Comparison of ENCODE assay signal across 8 cellular contexts in the genomic region with DNA sequence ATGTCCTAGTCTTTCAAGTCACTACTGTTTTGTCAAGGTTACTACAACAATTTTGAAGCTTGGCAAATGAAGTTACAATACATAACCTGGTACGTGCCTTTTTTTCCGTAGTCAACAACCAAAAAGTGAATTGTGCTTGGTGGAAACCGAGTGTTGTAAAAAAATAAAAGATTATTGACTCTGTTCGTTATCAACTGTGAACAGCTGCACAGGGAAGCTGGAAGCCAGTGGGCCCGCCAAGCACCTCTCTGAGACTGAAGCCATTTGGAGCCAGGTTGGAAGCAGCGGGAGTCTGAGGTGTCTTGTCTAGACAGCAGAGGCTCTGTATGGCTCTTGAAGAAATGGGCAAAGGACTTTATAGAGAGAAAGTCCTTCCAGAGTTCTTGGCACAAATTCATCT.
"Had no signal": no experiment of that assay in that cellular context is flagged by ENCODE, and none has a peak within 500 bp of the region (broad histone marks: within the 10 kb centered on the region; RNA-seq: fewer than 3 reads in every experiment).

No MANE protein-coding gene starts in this region.

- H3K4me3 ChIP-seq: GM23248 had no signal

- H3K4me2 ChIP-seq: KMS-11 had no signal

- H3K9ac ChIP-seq: GM23248, KMS-11 had no signal

- DNase-seq: GM23248, GOT3, HCEC 1CT, IMR-90, KBM-7 had no signal

- H2AFZ ChIP-seq: GM23248 had no signal

- FAIRE-seq: H54, HTR-8/SVneo had no signal

- H3K27ac ChIP-seq: GM23248, KMS-11 had no signal
